In the genomic region with DNA sequence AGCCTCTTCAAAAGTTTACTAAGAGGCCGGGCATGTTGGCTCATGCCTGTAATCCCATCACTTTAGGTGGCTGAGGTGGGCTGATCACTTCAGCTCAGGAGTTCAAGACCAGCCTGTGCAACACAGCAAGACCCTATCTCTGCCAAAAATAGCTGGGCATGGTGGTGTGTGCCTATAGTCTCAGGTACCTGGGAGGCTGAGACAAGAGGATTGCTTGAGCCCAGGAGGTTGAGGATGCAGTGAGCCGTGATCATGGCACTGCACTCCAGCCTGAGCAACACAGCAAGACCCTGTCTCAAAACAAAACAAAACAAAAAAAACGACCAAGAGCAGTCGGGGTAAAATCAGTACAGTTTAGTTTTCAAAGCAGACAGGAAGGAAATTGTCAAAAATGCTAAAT, we compare ENCODE assay signal across 23 cellular contexts. TPM values are rescaled to one million over a fixed set of nuclear protein-coding genes. Genes with fewer than 3 reads are reported as not detected.
DNase-seq lines count a peak whose midpoint lies in the region; ATAC-seq, FAIRE-seq and TF ChIP-seq lines count a peak whose summit lies in the region.
"Had no signal": no experiment of that assay in that cellular context is flagged by ENCODE, and none has a peak within 500 bp of the region (broad histone marks: within the 10 kb centered on the region; RNA-seq: fewer than 3 reads in every experiment).

No MANE protein-coding gene starts in this region.

- TF ChIP-seq CTCF in OCI-LY7 (conservative IDR thresholded peaks at IDR 0.05; ENCODE audit: low read length) (no peak), astrocyte (IDR thresholded peaks at IDR 0.05; ENCODE audit: insufficient read depth, low read depth, low read length) (no peak), GM13976 (IDR thresholded peaks at IDR 0.05; ENCODE audit: borderline replicate concordance, control extremely low read depth, extremely low read depth, insufficient read depth, missing control alignments) (no peak)

- in situ Hi-C loops in GM13976 (cut with MboI; ENCODE audit: low sequenced_read_pairs, unreplicated experiment) = loop anchor here (10.0 kb wide), 1 partner anchor 307 kb away; no protein-coding TSS in a partner anchor

- no peaks in the 10 kb centered on the region for H3K9me3 ChIP-seq in OCI-LY7 (ENCODE audit: low read length)
- H3K9me3 ChIP-seq in astrocyte (ENCODE audit: insufficient read depth, low read depth, low read length) = no peaks in the 10 kb centered on the region
- no peaks in the 10 kb centered on the region for H3K9me3 ChIP-seq in thymus (ENCODE audit: control insufficient read depth)
- H3K9me3 ChIP-seq: gastrocnemius medialis, neutrophil, psoas muscle, thoracic aorta had no signal

- H3K9me2 ChIP-seq in OCI-LY7 (ENCODE audit: insufficient read depth, low read length) = no peaks in the 10 kb centered on the region

- no peaks in the 10 kb centered on the region for H3K9me3 Mint-ChIP-seq in activated naive CD8-positive, alpha-beta T cell treated with anti-CD3 and anti-CD28 coated beads, Interleukin-2, amount 10 ng/mL, durations not matched to agents 7 days and 5 days
- no peaks in the 10 kb centered on the region for H3K9me3 Mint-ChIP-seq in activated naive CD8-positive, alpha-beta T cell treated with anti-CD3 and anti-CD28 coated beads for 36 hours
- no peaks in the 10 kb centered on the region for H3K9me3 Mint-ChIP-seq in astrocyte (ENCODE audit: unreplicated experiment)

- no peak overlapping the region for H3K4me3 Mint-ChIP-seq in activated naive CD8-positive, alpha-beta T cell treated with anti-CD3 and anti-CD28 coated beads, Interleukin-2, amount 10 ng/mL, durations not matched to agents 7 days and 5 days
- no peak overlapping the region for H3K4me3 Mint-ChIP-seq in activated naive CD8-positive, alpha-beta T cell treated with anti-CD3 and anti-CD28 coated beads for 36 hours
- no peak overlapping the region for H3K4me3 Mint-ChIP-seq in astrocyte (ENCODE audit: unreplicated experiment)

- no TSS peak for BruUV-seq in OCI-LY7 (replicated peaks; lab: Mats Ljungman, UMichigan)

- no peaks in the 10 kb centered on the region for H3K27me3 Mint-ChIP-seq in activated naive CD8-positive, alpha-beta T cell treated with anti-CD3 and anti-CD28 coated beads, Interleukin-2, amount 10 ng/mL, durations not matched to agents 7 days and 5 days
- H3K27me3 Mint-ChIP-seq in activated naive CD8-positive, alpha-beta T cell treated with anti-CD3 and anti-CD28 coated beads for 36 hours = no peaks in the 10 kb centered on the region
- H3K27me3 Mint-ChIP-seq in astrocyte (ENCODE audit: low read depth, unreplicated experiment) = no peaks in the 10 kb centered on the region

- H3K27ac Mint-ChIP-seq in activated naive CD8-positive, alpha-beta T cell treated with anti-CD3 and anti-CD28 coated beads, Interleukin-2, amount 10 ng/mL, durations not matched to agents 7 days and 5 days = peak overlapping the region; percentile 36
- H3K27ac Mint-ChIP-seq in activated naive CD8-positive, alpha-beta T cell treated with anti-CD3 and anti-CD28 coated beads for 36 hours = no peak overlapping the region
- peak overlapping the region; percentile 44 for H3K27ac Mint-ChIP-seq in astrocyte (ENCODE audit: unreplicated experiment)

- H3K4me1 ChIP-seq in OCI-LY7 (ENCODE audit: insufficient read depth, low read length, poor library complexity, severe bottlenecking) (peaks cover 19% of the 10 kb centered on the region), astrocyte (ENCODE audit: insufficient read depth, low read length) (peaks cover 5% of the 10 kb centered on the region), thymus (ENCODE audit: control insufficient read depth, insufficient read depth, low read length) (peaks cover 10% of the 10 kb centered on the region)

- H3K36me3 Mint-ChIP-seq in activated naive CD8-positive, alpha-beta T cell treated with anti-CD3 and anti-CD28 coated beads, Interleukin-2, amount 10 ng/mL, durations not matched to agents 7 days and 5 days = peaks cover 17% of the 10 kb centered on the region
- peaks cover 10% of the 10 kb centered on the region for H3K36me3 Mint-ChIP-seq in activated naive CD8-positive, alpha-beta T cell treated with anti-CD3 and anti-CD28 coated beads for 36 hours
- peaks cover 7% of the 10 kb centered on the region for H3K36me3 Mint-ChIP-seq in astrocyte (ENCODE audit: low read depth, unreplicated experiment)

- no peak overlapping the region for H3K9ac ChIP-seq in astrocyte (ENCODE audit: low read length)

- WGBS in thymus = 48% methylated on average over 4 of the region's 4 CpGs

- peaks cover 9% of the 10 kb centered on the region; the same call in 1 of the 2 replicates for H3K79me2 ChIP-seq in OCI-LY7 (ENCODE audit: insufficient read depth, low read depth, low read length)
- H3K79me2 ChIP-seq in astrocyte (ENCODE audit: insufficient read depth, low read length) = peaks cover 3% of the 10 kb centered on the region

- DNase-seq in activated naive CD8-positive, alpha-beta T cell treated with anti-CD3 and anti-CD28 coated beads, Interleukin-2, amount 10 ng/mL, durations not matched to agents 7 days and 5 days = no peak
- DNase-seq in activated naive CD8-positive, alpha-beta T cell treated with anti-CD3 and anti-CD28 coated beads for 36 hours = no peak
- DNase-seq in OCI-LY7 (ENCODE audit: low spot score) (no peak), astrocyte (ENCODE audit: low read depth) (no peak), NK-92 (lab: John Stamatoyannopoulos, UW; ENCODE audit: unreplicated experiment) (no peak), GM13976 (ENCODE audit: low spot score) (no peak), glomerular visceral epithelial cell (ENCODE audit: extremely low spot score) (no peak)
- DNase-seq: dorsolateral prefrontal cortex; gastrocnemius medialis; MV-4-11; NCI-H146; NCI-H446 treated with DMSO at 0.1 percent for 48 hours; NCI-H82; OCI-M1; psoas muscle; stimulated activated CD4-positive, alpha-beta T cell treated with anti-CD3 and anti-CD28 coated beads, Interleukin-15, amount 100 ng/mL, for 24 hours; stimulated activated naive CD4-positive, alpha-beta T cell treated with Interleukin-2 at 50 U/mL for 16 hours had no signal

- H3K4me2 ChIP-seq in OCI-LY7 (ENCODE audit: low read length) = peak overlapping the region; percentile 4; the same call in 1 of the 2 replicates
- H3K4me2 ChIP-seq in astrocyte (ENCODE audit: low read length) = no peak overlapping the region
- H3K4me2 ChIP-seq: hepatocyte had no signal

- H3K27me3 ChIP-seq in astrocyte (ENCODE audit: insufficient read depth, low read length) (no peaks in the 10 kb centered on the region), thymus (ENCODE audit: control insufficient read depth, insufficient read depth) (no peaks in the 10 kb centered on the region)
- H3K27me3 ChIP-seq: dorsolateral prefrontal cortex, gastrocnemius medialis, hepatocyte, neutrophil had no signal

- POLR2A ChIA-PET in activated naive CD8-positive, alpha-beta T cell treated with anti-CD3 and anti-CD28 coated beads, Interleukin-2, amount 10 ng/mL, durations not matched to agents 7 days and 5 days (lab: Charles Lee) = interaction anchor here (0.7 to 1.3 kb wide), 2 partner anchors 28 to 120 kb away, joined by 5 to 7 read pairs; partner anchors contain the start of gene SGSM3
- POLR2A ChIA-PET in OCI-LY7 (lab: Charles Lee) = interaction anchor here (0.8 kb wide), 1 partner anchor 224 kb away, joined by 3 read pairs; no protein-coding TSS in a partner anchor

- no peaks in the 10 kb centered on the region for H4K20me1 ChIP-seq in OCI-LY7 (ENCODE audit: insufficient read depth, low read length)
- H4K20me1 ChIP-seq in astrocyte (ENCODE audit: insufficient read depth, low read length) = no peaks in the 10 kb centered on the region

- intact Hi-C loops in OCI-LY7 (cut with micrococcal nuclease; ENCODE audit: unreplicated experiment) = no loop called here

- no peak for FAIRE-seq in astrocyte (lab: Jason Lieb, UNC)
- FAIRE-seq: GM12891 had no signal

- no peak for ATAC-seq in activated naive CD8-positive, alpha-beta T cell treated with anti-CD3 and anti-CD28 coated beads, Interleukin-2, amount 10 ng/mL, durations not matched to agents 7 days and 5 days (ENCODE audit: low read depth)
- ATAC-seq: gastrocnemius medialis, psoas muscle had no signal

- H2AFZ ChIP-seq in OCI-LY7 (ENCODE audit: low read length) (no peak overlapping the region), astrocyte (ENCODE audit: low read depth, low read length) (no peak overlapping the region)
- H2AFZ ChIP-seq: hepatocyte had no signal

- CTCF ChIA-PET in OCI-LY7 (lab: Charles Lee; ENCODE audit: unreplicated experiment) = no interaction called here

- H3K36me3 ChIP-seq in OCI-LY7 (ENCODE audit: insufficient read depth, low read length) (no peaks in the 10 kb centered on the region), astrocyte (ENCODE audit: insufficient read depth, low read length) (no peaks in the 10 kb centered on the region), thymus (ENCODE audit: control insufficient read depth, insufficient read depth) (peaks cover 5% of the 10 kb centered on the region)
- H3K36me3 ChIP-seq: gastrocnemius medialis, neutrophil, thoracic aorta had no signal

- H3K27ac ChIP-seq in OCI-LY7 (ENCODE audit: low read depth, low read length, poor library complexity, severe bottlenecking) (no peak overlapping the region), astrocyte (ENCODE audit: low read depth, low read length) (no peak overlapping the region), thymus (ENCODE audit: low read depth) (peak overlapping the region; percentile 46)
- H3K27ac ChIP-seq: dorsolateral prefrontal cortex, hepatocyte, neutrophil, thoracic aorta had no signal

- peaks cover 31% of the 10 kb centered on the region for H3K4me1 Mint-ChIP-seq in activated naive CD8-positive, alpha-beta T cell treated with anti-CD3 and anti-CD28 coated beads, Interleukin-2, amount 10 ng/mL, durations not matched to agents 7 days and 5 days
- peaks cover 25% of the 10 kb centered on the region for H3K4me1 Mint-ChIP-seq in activated naive CD8-positive, alpha-beta T cell treated with anti-CD3 and anti-CD28 coated beads for 36 hours
- H3K4me1 Mint-ChIP-seq in astrocyte (ENCODE audit: low read depth, unreplicated experiment) = no peaks in the 10 kb centered on the region

- H3K4me3 ChIP-seq in OCI-LY7 (ENCODE audit: low read depth, low read length, poor library complexity, severe bottlenecking) (no peak overlapping the region), astrocyte (ENCODE audit: insufficient read depth, low read depth, low read length) (no peak overlapping the region), thymus (ENCODE audit: low read length) (no peak overlapping the region)
- H3K4me3 ChIP-seq: dorsolateral prefrontal cortex, gastrocnemius medialis, hepatocyte, lung, psoas muscle, thoracic aorta had no signal

RNA-seq across cellular contexts. Expression of gene ADSL, which starts 4.7 kb away (rescaled TPM):
- total RNA-seq in activated naive CD8-positive, alpha-beta T cell treated with anti-CD3 and anti-CD28 coated beads, Interleukin-2, amount 10 ng/mL, durations not matched to agents 7 days and 5 days = 10 to 100 TPM; 83.6 to 93.9 TPM
- 100 to 1,000 TPM; 174 to 178 TPM for total RNA-seq in activated naive CD8-positive, alpha-beta T cell treated with anti-CD3 and anti-CD28 coated beads for 36 hours
- total RNA-seq in OCI-LY7 (2014; rRNA removed; shearing (Covaris generic)) = 117 and 141 TPM in 2 replicates
- total RNA-seq in OCI-LY7 (2022) (120 and 137 TPM in 2 replicates), astrocyte (70.1 and 83.4 TPM in 2 replicates)
- 58.0 TPM for polyA plus RNA-seq in thymus

RNA-seq across cellular contexts. Expression of gene SGSM3, which starts 28.8 kb away (rescaled TPM):
- total RNA-seq in activated naive CD8-positive, alpha-beta T cell treated with anti-CD3 and anti-CD28 coated beads, Interleukin-2, amount 10 ng/mL, durations not matched to agents 7 days and 5 days = 100 to 1,000 TPM; 101 to 115 TPM
- total RNA-seq in activated naive CD8-positive, alpha-beta T cell treated with anti-CD3 and anti-CD28 coated beads for 36 hours = 10 to 100 TPM; 37.6 to 41.4 TPM
- 168 and 197 TPM in 2 replicates for total RNA-seq in OCI-LY7 (2014; rRNA removed; shearing (Covaris generic))
- total RNA-seq in OCI-LY7 (2022) (130 and 144 TPM in 2 replicates), astrocyte (69.5 and 70.9 TPM in 2 replicates)
- 92.1 TPM for polyA plus RNA-seq in thymus
